In genomic region chr1:153375511-153375910, GRCh38 we compare ENCODE assay signal across 10 cellular contexts.
A peak's percentile ranks its signal among the peaks of the same experiment; 100 is the strongest.
DNase-seq lines count a peak whose midpoint lies in the region; ATAC-seq and TF ChIP-seq lines count a peak whose summit lies in the region.
"Had no signal": no experiment of that assay in that cellular context is flagged by ENCODE, and none has a peak within 500 bp of the region (broad histone marks: within the 10 kb centered on the region; RNA-seq: fewer than 3 reads in every experiment).

Gene S100A12 (minus strand): TSS chr1:153375621. CDS start chr1:153374592, 1,029 bp downstream.

- no peaks in the 10 kb centered on the region for H3K9me3 ChIP-seq in SK-N-MC (ENCODE audit: low read depth, low read length)

- no peaks in the 10 kb centered on the region for H3K36me3 ChIP-seq in SK-N-MC (ENCODE audit: insufficient read depth, low read length)

- no peak within 1 kb of the TSS for H3K9ac ChIP-seq in SK-N-MC (ENCODE audit: insufficient read length)

- no peak for TF ChIP-seq CTCF in foreskin fibroblast (IDR thresholded peaks at IDR 0.05; ENCODE audit: low read depth, low read length)

- no peak for ATAC-seq in HG03469 (IDR thresholded peaks at IDR 0.05; ENCODE audit: unreplicated experiment)
- ATAC-seq in GM18873 (IDR thresholded peaks at IDR 0.05; ENCODE audit: low FRiP score, unreplicated experiment) = no peak
- ATAC-seq in HG02759 (IDR thresholded peaks at IDR 0.05; ENCODE audit: unreplicated experiment) = no peak
- no peak for ATAC-seq in HG02610 (IDR thresholded peaks at IDR 0.05; ENCODE audit: unreplicated experiment)

- no peak within 1 kb of the TSS for H3K27ac ChIP-seq in SK-N-MC

- DNase-seq in HCEC 1CT (peak; percentile 88), SK-N-MC (ENCODE audit: low read depth, low spot score) (peak; percentile 14), foreskin fibroblast (peak; percentile 77 to 87), stromal cell of bone marrow (ENCODE audit: low read depth) (peak; percentile 16)
- DNase-seq: central memory CD4-positive, alpha-beta T cell; NCI-H1930 had no signal

- H3K4me3 ChIP-seq in SK-N-MC (no peak within 1 kb of the TSS), foreskin fibroblast (ENCODE audit: low read depth in 1 of 2, low read length in 2 of 2) (no peak within 1 kb of the TSS)

Comparison
In these comparisons a context has a peak if more than half of its experiments do, and no peak if none do; other contexts are left out.
1. DNase-seq: peak in every context shown above with its lines; median percentile 88 in HCEC 1CT; 82 in foreskin fibroblast; 16 in stromal cell of bone marrow; 14 in SK-N-MC.